ENCODE assay signal across 8 cellular contexts in the genomic region with DNA sequence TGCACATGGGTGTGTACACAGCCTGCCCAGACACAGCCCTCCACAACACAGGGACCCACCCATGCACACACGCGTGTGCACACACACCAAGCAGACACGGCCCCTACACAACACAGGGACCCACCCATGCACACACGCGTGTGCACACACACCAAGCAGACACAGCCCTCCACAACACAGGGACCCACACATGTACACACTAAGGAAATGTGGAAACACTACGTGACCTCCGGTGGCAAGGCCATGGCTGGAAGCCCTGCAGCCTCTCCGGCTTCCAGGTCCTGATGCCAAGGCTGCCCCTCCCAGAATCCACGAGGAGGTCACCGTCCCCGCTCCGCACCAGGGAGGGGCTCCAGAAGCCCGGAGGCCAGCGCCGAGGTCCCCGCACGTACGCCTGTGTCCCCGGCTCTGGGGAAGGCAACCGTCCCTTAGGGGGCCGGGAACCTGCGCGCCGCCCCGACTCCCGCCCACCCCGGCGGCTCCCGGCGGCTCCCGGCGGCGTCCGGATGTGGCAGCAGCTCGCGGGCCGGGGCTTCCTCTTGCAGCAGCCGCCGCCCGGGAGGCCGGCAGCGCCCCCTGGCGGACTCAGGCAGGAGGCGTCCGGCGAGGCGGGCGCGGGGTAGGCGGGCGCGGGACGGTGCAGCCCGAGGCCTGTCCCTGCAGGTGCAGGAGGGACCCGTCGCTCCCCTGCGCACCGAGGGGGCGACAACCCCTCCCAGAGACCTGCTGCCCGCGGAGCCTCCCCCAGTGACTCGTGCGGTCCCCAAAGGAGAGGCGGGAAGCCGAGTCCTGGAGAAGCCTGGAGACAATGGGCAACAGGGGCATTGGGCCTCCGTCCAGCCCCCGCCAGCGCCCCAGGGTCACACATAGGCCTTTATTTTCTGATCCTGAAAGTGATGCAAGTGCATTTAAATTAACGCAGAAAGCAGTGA. TPM values are rescaled to one million over a fixed set of nuclear protein-coding genes. Genes with fewer than 3 reads are reported as not detected.
DNase-seq lines count a peak whose midpoint lies in the region; ATAC-seq and TF ChIP-seq lines count a peak whose summit lies in the region.

No MANE protein-coding gene starts in this region.

- no peaks in the 10 kb centered on the region for H3K27me3 ChIP-seq in NT2/D1 (ENCODE audit: insufficient read depth, insufficient read length)
- H3K27me3 ChIP-seq in mucosa of rectum (ENCODE audit: control insufficient read depth in 2 of 2, insufficient read depth in 2 of 2, low read length in 2 of 2): no peaks in the 10 kb centered on the region

- peak overlapping the region in 1 of 2 donors; percentile 9 for H3K27ac ChIP-seq in mucosa of rectum (ENCODE audit: low read depth in 2 of 2, low read length in 2 of 2)

- peak; percentile 58 for TF ChIP-seq CTCF in epithelial cell of proximal tubule (conservative IDR thresholded peaks at IDR 0.05; ENCODE audit: low read depth, low read length)

- H3K9me3 ChIP-seq in NT2/D1 (ENCODE audit: insufficient read depth, low read length): no peaks in the 10 kb centered on the region
- H3K9me3 ChIP-seq in mucosa of rectum (ENCODE audit: control insufficient read depth in 2 of 2, low read length in 2 of 2): no peaks in the 10 kb centered on the region

- peak; percentile 97 for DNase-seq in COLO668 (lab: John Stamatoyannopoulos, UW; ENCODE audit: unreplicated experiment)
- peak; percentile 68 for DNase-seq in NT2/D1 (ENCODE audit: low read depth, low spot score)
- DNase-seq in activated CD8-positive, alpha-beta memory T cell treated with anti-CD3 and anti-CD28 coated beads, Interleukin-2, amount 50 U/mL, for 4 hours: peak; percentile 75
- no peak for DNase-seq in epithelial cell of proximal tubule (ENCODE audit: low read depth)
- peak; percentile 44 to 51 for DNase-seq in stimulated activated CD8-positive, alpha-beta memory T cell treated with anti-CD3 and anti-CD28 coated beads, Interleukin-4, amount 100 ng/mL, for 4 hours (ENCODE audit: low read depth in 2 of 2, low spot score in 1 of 2)

- H3K36me3 ChIP-seq in NT2/D1 (ENCODE audit: insufficient read depth, insufficient read length, low read length) (no peaks in the 10 kb centered on the region), mucosa of rectum (ENCODE audit: control insufficient read depth in 2 of 2, insufficient read depth in 2 of 2, low read length in 2 of 2) (no peaks in the 10 kb centered on the region)

- H3K4me3 ChIP-seq in NT2/D1 (ENCODE audit: insufficient read length, low read depth) (peak overlapping the region; percentile 38), epithelial cell of proximal tubule (ENCODE audit: low read depth, low read length) (peak overlapping the region; percentile 77), mucosa of rectum (ENCODE audit: low read length in 2 of 2) (peak overlapping the region; percentile 82)

- ATAC-seq in GM19452 (IDR thresholded peaks at IDR 0.05; ENCODE audit: unreplicated experiment) (peak; percentile 92), HG03558 (IDR thresholded peaks at IDR 0.05; ENCODE audit: extremely low read depth, unreplicated experiment) (peak; percentile 68)

- peak overlapping the region; percentile 81 for H3K9ac ChIP-seq in NT2/D1 (ENCODE audit: insufficient read length, low read depth)
- H3K9ac ChIP-seq in mucosa of rectum (ENCODE audit: low read depth in 1 of 2, low read length in 2 of 2): peak overlapping the region; percentile 74 to 77

- peaks cover 2% of the 10 kb centered on the region for H3K4me1 ChIP-seq in NT2/D1 (ENCODE audit: insufficient read depth, insufficient read length)
- peaks cover 7 to 12% of the 10 kb centered on the region in 2 donors for H3K4me1 ChIP-seq in mucosa of rectum (ENCODE audit: control insufficient read depth in 2 of 2, insufficient read depth in 2 of 2, low read length in 2 of 2)

RNA-seq across cellular contexts. Expression of a gene that starts 29.9 kb away (rescaled TPM):
- 1.1 and 3.5 TPM in 2 replicates for total RNA-seq in epithelial cell of proximal tubule

RNA-seq across cellular contexts. Expression of a gene that starts 59.5 kb away (rescaled TPM):
- total RNA-seq in epithelial cell of proximal tubule: 2.2 and 3.3 TPM in 2 replicates
